ENCODE assay signal across 31 cellular contexts in the genomic region with DNA sequence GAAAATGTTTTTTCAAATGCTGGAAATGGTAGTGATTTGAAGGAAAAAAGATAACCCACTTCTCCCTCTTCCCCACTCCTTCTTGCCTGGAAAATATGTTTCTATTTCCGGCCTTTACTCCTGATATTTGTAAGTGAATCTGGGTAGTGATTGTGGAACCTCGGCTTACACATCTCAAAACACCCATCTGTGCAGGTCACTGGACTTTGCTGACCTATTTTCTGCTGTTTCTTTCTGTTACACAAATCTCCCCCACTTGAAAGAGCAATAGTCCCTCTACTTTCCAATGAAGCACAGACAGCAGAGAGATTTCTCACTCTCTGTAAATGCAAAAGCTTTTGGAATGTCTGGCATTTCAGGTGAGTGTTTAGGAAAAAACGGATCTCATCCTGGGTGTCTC.
A peak's percentile ranks its signal among the peaks of the same experiment; 100 is the strongest.
DNase-seq lines count a peak whose midpoint lies in the region; ATAC-seq, FAIRE-seq and TF ChIP-seq lines count a peak whose summit lies in the region.
"Had no signal": no experiment of that assay in that cellular context is flagged by ENCODE, and none has a peak within 500 bp of the region (broad histone marks: within the 10 kb centered on the region; RNA-seq: fewer than 3 reads in every experiment).

No MANE protein-coding gene starts in this region.

- TF ChIP-seq POLR2A in GM12878 (IDR thresholded peaks at IDR 0.05; ENCODE audit: low read depth, low read length) = no peak

- no peaks in the 10 kb centered on the region for H3K27me3 Mint-ChIP-seq in activated CD8-positive, alpha-beta memory T cell treated with anti-CD3 and anti-CD28 coated beads, Interleukin-2, amount 10 ng/mL, durations not matched to agents 7 days and 5 days
- H3K27me3 Mint-ChIP-seq in natural killer cell treated with Interleukin-12 subunit alpha and Interleukin-12 subunit beta and Interleukin-15 and Interleukin-18, amount 100 ng/mL, for 72 hours = no peaks in the 10 kb centered on the region
- H3K27me3 Mint-ChIP-seq: IgD-negative memory B cell; stimulated activated naive B cell treated with anti-CD40 and anti-IgM and Interleukin-4, amounts not matched to agents 10 μg/mL and 1 μg/mL and 100 μg/mL, for 72 hours had no signal

- no peaks in the 10 kb centered on the region for H3K27me3 ChIP-seq in GM12878 (replicated peaks in 1 of 2; ENCODE audit: control insufficient read depth in 2 of 2, insufficient read depth in 2 of 2, low read length in 1 of 2)
- H3K27me3 ChIP-seq: adrenal gland, breast epithelium, colonic mucosa, esophagus muscularis mucosa, left lung, ovary, right atrium auricular region, spleen, vagina had no signal

- SMC1A ChIA-PET in GM12878 (lab: Charles Lee; ENCODE audit: uncharacterized antibody, unreplicated experiment) = interaction anchor here (8.1 kb wide), 1 partner anchor 26 kb away, joined by 113 read pairs; no protein-coding TSS in a partner anchor

- RAD21 ChIA-PET in GM12878 (lab: Charles Lee; ENCODE audit: unreplicated experiment) = interaction anchor here (1.7 kb wide), 1 partner anchor 16 kb away, joined by 3 read pairs; no protein-coding TSS in a partner anchor

- DNase-seq in activated CD8-positive, alpha-beta memory T cell treated with anti-CD3 and anti-CD28 coated beads, Interleukin-2, amount 10 ng/mL, durations not matched to agents 7 days and 5 days = no peak
- DNase-seq in activated CD8-positive, alpha-beta memory T cell treated with anti-CD3 and anti-CD28 coated beads, Interleukin-2, amount 50 U/mL, for 48 hours = no peak
- DNase-seq in G401 (ENCODE audit: low spot score) = peak; percentile 40
- DNase-seq in GM12878 (ENCODE audit: low read depth, low spot score) = no peak
- DNase-seq in natural killer cell treated with Interleukin-12 subunit alpha and Interleukin-12 subunit beta and Interleukin-15 and Interleukin-18, amount 100 ng/mL, for 72 hours (ENCODE audit: low spot score) = no peak
- no peak for DNase-seq in amniotic stem cell (lab: John Stamatoyannopoulos, UW)
- no peak for DNase-seq in posterior vena cava (ENCODE audit: low spot score)
- DNase-seq in GM19239 (ENCODE audit: insufficient read length, low spot score) = no peak
- DNase-seq: activated effector memory CD4-positive, alpha-beta T cell treated with Interleukin-2 at 50 U/mL for 16 hours; adrenal gland; BE2C; Calu3; colonic mucosa; DND-41; foreskin melanocyte; left lung; ovary; PC-9; SHP77 treated with DMSO at 0.1 percent for 48 hours; spleen; stimulated activated CD4-positive, alpha-beta T cell treated with anti-CD3 and anti-CD28 coated beads, Interleukin-2, amount 100 ng/mL, for 48 hours; stimulated activated naive B cell treated with anti-CD40 and anti-IgM and Interleukin-4, amounts not matched to agents 10 μg/mL and 1 μg/mL and 100 μg/mL, for 72 hours had no signal

- no peak overlapping the region for H3K27ac ChIP-seq in GM12878 (ENCODE audit: control insufficient read depth, insufficient read depth)
- H3K27ac ChIP-seq: breast epithelium, colonic mucosa, left lung, ovary, PC-9, right atrium auricular region, thoracic aorta, vagina had no signal

- CTCF ChIA-PET in activated CD8-positive, alpha-beta memory T cell treated with anti-CD3 and anti-CD28 coated beads, Interleukin-2, amount 10 ng/mL, durations not matched to agents 7 days and 5 days (lab: Charles Lee) = interaction anchor here (0.7 kb wide), 1 partner anchor 30 kb away, joined by 3 read pairs; no protein-coding TSS in a partner anchor
- CTCF ChIA-PET in GM12878 (lab: Yijun Ruan, JAX) = no interaction called here

- FAIRE-seq in GM12878 (lab: Jason Lieb, UNC) (no peak), GM19239 (lab: Jason Lieb, UNC) (no peak)
- FAIRE-seq: GM12892 had no signal

- peak overlapping the region; percentile 2 for H3K27ac Mint-ChIP-seq in activated CD8-positive, alpha-beta memory T cell treated with anti-CD3 and anti-CD28 coated beads, Interleukin-2, amount 10 ng/mL, durations not matched to agents 7 days and 5 days
- peak overlapping the region; percentile 93 to 97 for H3K27ac Mint-ChIP-seq in natural killer cell treated with Interleukin-12 subunit alpha and Interleukin-12 subunit beta and Interleukin-15 and Interleukin-18, amount 100 ng/mL, for 72 hours
- H3K27ac Mint-ChIP-seq: mesothelial cell of epicardium; nephron; stimulated activated naive B cell treated with anti-CD40 and anti-IgM and Interleukin-4, amounts not matched to agents 10 μg/mL and 1 μg/mL and 100 μg/mL, for 72 hours had no signal

- H2AFZ ChIP-seq in GM12878 (ENCODE audit: control insufficient read depth, low read depth, low read length) = no peak overlapping the region
- H2AFZ ChIP-seq: PC-9 had no signal

- in situ Hi-C loops in G401 (cut with HindIII; ENCODE audit: low sequenced_read_pairs) (no loop called here), GM12878 (cut with MboI) (no loop called here)

- no peak for TF ChIP-seq RAD21 in GM12878 (IDR thresholded peaks at IDR 0.05; ENCODE audit: insufficient read depth, low read depth, low read length)

- H3K36me3 Mint-ChIP-seq in activated CD8-positive, alpha-beta memory T cell treated with anti-CD3 and anti-CD28 coated beads, Interleukin-2, amount 10 ng/mL, durations not matched to agents 7 days and 5 days = peaks cover 35% of the 10 kb centered on the region
- peaks cover 49% of the 10 kb centered on the region for H3K36me3 Mint-ChIP-seq in natural killer cell treated with Interleukin-12 subunit alpha and Interleukin-12 subunit beta and Interleukin-15 and Interleukin-18, amount 100 ng/mL, for 72 hours

- no peak overlapping the region for H3K4me3 ChIP-seq in GM12878
- H3K4me3 ChIP-seq: adrenal gland, breast epithelium, colonic mucosa, esophagus muscularis mucosa, left lung, ovary, PC-9, right atrium auricular region, spleen, thoracic aorta, vagina had no signal

- no peak overlapping the region for H3K4me3 Mint-ChIP-seq in activated CD8-positive, alpha-beta memory T cell treated with anti-CD3 and anti-CD28 coated beads, Interleukin-2, amount 10 ng/mL, durations not matched to agents 7 days and 5 days
- peak overlapping the region; percentile 82 for H3K4me3 Mint-ChIP-seq in natural killer cell treated with Interleukin-12 subunit alpha and Interleukin-12 subunit beta and Interleukin-15 and Interleukin-18, amount 100 ng/mL, for 72 hours
- H3K4me3 Mint-ChIP-seq: mesothelial cell of epicardium; nephron; stimulated activated naive B cell treated with anti-CD40 and anti-IgM and Interleukin-4, amounts not matched to agents 10 μg/mL and 1 μg/mL and 100 μg/mL, for 72 hours had no signal

- no peaks in the 10 kb centered on the region for H3K36me3 ChIP-seq in GM12878 (ENCODE audit: control insufficient read depth in 2 of 2, insufficient read depth in 2 of 2, low read length in 1 of 2)
- H3K36me3 ChIP-seq: adrenal gland, BE2C, breast epithelium, colonic mucosa, esophagus muscularis mucosa, left lung, ovary, right atrium auricular region, spleen, thoracic aorta, vagina had no signal

- H3K4me2 ChIP-seq in GM12878 (ENCODE audit: control insufficient read depth, insufficient read depth) = no peak overlapping the region
- H3K4me2 ChIP-seq: PC-9 had no signal

- 24% methylated on average over 3 of the region's 3 CpGs for WGBS in GM12878 (ENCODE audit: insufficient coverage, insufficient replicate concordance, low lambda C conversion rate, missing lambda C conversion rate)

- TF ChIP-seq EP300 in GM12878 (IDR thresholded peaks at IDR 0.05; ENCODE audit: borderline replicate concordance in 1 of 2, control insufficient read depth in 1 of 2, low read depth in 2 of 2, low read length in 2 of 2) = no peak

- TF ChIP-seq CTCF in GM12878 (IDR thresholded peaks at IDR 0.05 in 2 of 3, conservative IDR thresholded peaks at IDR 0.05 in 1 of 3; ENCODE audit: control insufficient read depth in 2 of 3, extremely low read depth in 1 of 3, insufficient read depth in 1 of 3, low read depth in 3 of 3, low read length in 3 of 3) = no peak

- intact Hi-C loops in GM12878 (cut with micrococcal nuclease; ENCODE audit: unreplicated experiment) = no loop called here
- intact Hi-C loops in posterior vena cava (cut with DNase I) = no loop called here

- ATAC-seq in activated CD8-positive, alpha-beta memory T cell treated with anti-CD3 and anti-CD28 coated beads, Interleukin-2, amount 10 ng/mL, durations not matched to agents 7 days and 5 days = no peak
- ATAC-seq in GM12878 = no peak
- ATAC-seq in natural killer cell treated with Interleukin-12 subunit alpha and Interleukin-12 subunit beta and Interleukin-15 and Interleukin-18, amount 100 ng/mL, for 72 hours = no peak
- ATAC-seq: stimulated activated naive B cell treated with anti-CD40 and anti-IgM and Interleukin-4, amounts not matched to agents 10 μg/mL and 1 μg/mL and 100 μg/mL, for 72 hours had no signal

- no TSS peak for BruUV-seq in GM12878 (replicated peaks; lab: Mats Ljungman, UMichigan)

- peaks cover 86% of the 10 kb centered on the region for H3K4me1 Mint-ChIP-seq in activated CD8-positive, alpha-beta memory T cell treated with anti-CD3 and anti-CD28 coated beads, Interleukin-2, amount 10 ng/mL, durations not matched to agents 7 days and 5 days
- peaks cover 77 to 88% of the 10 kb centered on the region in 2 donors for H3K4me1 Mint-ChIP-seq in natural killer cell treated with Interleukin-12 subunit alpha and Interleukin-12 subunit beta and Interleukin-15 and Interleukin-18, amount 100 ng/mL, for 72 hours (ENCODE audit: low read depth in 2 of 2)

- POLR2A ChIA-PET in GM12878 (lab: Charles Lee) = no interaction called here

- peaks cover 61% of the 10 kb centered on the region for H3K79me2 ChIP-seq in GM12878 (ENCODE audit: control insufficient read depth, insufficient read depth, low read length)

- H3K9me3 ChIP-seq in GM12878 (replicated peaks; ENCODE audit: control insufficient read depth, insufficient read depth, low read length) = no peaks in the 10 kb centered on the region; the same call in 2 of the 3 replicates
- H3K9me3 ChIP-seq: adrenal gland, BE2C, breast epithelium, colonic mucosa, esophagus muscularis mucosa, left lung, ovary, thoracic aorta, vagina had no signal

- no peaks in the 10 kb centered on the region for H4K20me1 ChIP-seq in GM12878 (ENCODE audit: control insufficient read depth, insufficient read depth)

- H3K9ac ChIP-seq in GM12878 (ENCODE audit: control insufficient read depth, insufficient read depth, low read length) = no peak overlapping the region

- H3K9me3 Mint-ChIP-seq in activated CD8-positive, alpha-beta memory T cell treated with anti-CD3 and anti-CD28 coated beads, Interleukin-2, amount 10 ng/mL, durations not matched to agents 7 days and 5 days (ENCODE audit: low read depth) = peaks cover 4% of the 10 kb centered on the region
- peaks cover 2% of the 10 kb centered on the region for H3K9me3 Mint-ChIP-seq in natural killer cell treated with Interleukin-12 subunit alpha and Interleukin-12 subunit beta and Interleukin-15 and Interleukin-18, amount 100 ng/mL, for 72 hours
- H3K9me3 Mint-ChIP-seq: stimulated activated naive B cell treated with anti-CD40 and anti-IgM and Interleukin-4, amounts not matched to agents 10 μg/mL and 1 μg/mL and 100 μg/mL, for 72 hours had no signal

- peaks cover 41% of the 10 kb centered on the region for H3K4me1 ChIP-seq in GM12878 (ENCODE audit: control insufficient read depth, insufficient read depth, low read length)
- H3K4me1 ChIP-seq: BE2C, breast epithelium, colonic mucosa, left lung had no signal

TF ChIP-seq in GM12878, 131 proteins besides CTCF, POLR2A, EP300 and RAD21:
- TF ChIP-seq RUNX3 (IDR thresholded peaks at IDR 0.05; ENCODE audit: low read length) (peak; percentile 20; the same call in 1 of the 2 replicates), KAT2A (conservative IDR thresholded peaks at IDR 0.05; ENCODE audit: control insufficient read depth, low read depth, low read length) (no peak)
